In genomic region chr14:34714320-34715107, GRCh38 we compare ENCODE assay signal across 8 cellular contexts. TPM values are rescaled to one million over a fixed set of nuclear protein-coding genes. Genes with fewer than 3 reads are reported as not detected.
DNase-seq lines count a peak whose midpoint lies in the region; ATAC-seq and TF ChIP-seq lines count a peak whose summit lies in the region.

CFL2 (minus strand) TSS chr14:34714593; CDS start chr14:34714540, 53 bp downstream.

- H3K27ac ChIP-seq in foreskin keratinocyte = peak within 1 kb of the TSS; percentile 80

- DNase-seq in ELF-1 (ENCODE audit: low read depth, low spot score) (peak; percentile 81), GOT3 (lab: John Stamatoyannopoulos, UW) (peak; percentile 26), LoVo (ENCODE audit: low spot score) (peak; percentile 81), SHP77 (lab: John Stamatoyannopoulos, UW) (peak; percentile 82 to 94), foreskin keratinocyte (peak in 1 of 2 donors; percentile 16), stromal cell of bone marrow (ENCODE audit: low read depth) (peak; percentile 57)
- DNase-seq in activated naive CD4-positive, alpha-beta T cell (lab: John Stamatoyannopoulos, UW) = peak; percentile 4 to 48 (median 26)

- no peaks in the 10 kb centered on the region for H3K9me3 ChIP-seq in neuron (ENCODE audit: low read length)

- no peaks in the 10 kb centered on the region for H3K27me3 ChIP-seq in foreskin keratinocyte
- H3K27me3 ChIP-seq in neuron (ENCODE audit: insufficient read depth, low read length) = no peaks in the 10 kb centered on the region

- peak; percentile 89 for ATAC-seq in foreskin keratinocyte

- no peak for TF ChIP-seq CTCF in foreskin keratinocyte (conservative IDR thresholded peaks at IDR 0.05)

- H3K36me3 ChIP-seq in neuron (ENCODE audit: insufficient read depth, low read length) = peaks cover 9% of the 10 kb centered on the region

- H3K4me1 ChIP-seq in foreskin keratinocyte (peaks cover 14% of the 10 kb centered on the region), neuron (ENCODE audit: insufficient read depth, low read length) (peaks cover 13% of the 10 kb centered on the region)

- H3K4me3 ChIP-seq in neuron (ENCODE audit: low read length) = peak within 1 kb of the TSS; percentile 91

- H2AFZ ChIP-seq in neuron (ENCODE audit: low read depth, low read length) = peak within 1 kb of the TSS; percentile 95

RNA-seq across cellular contexts. Expression of gene CFL2, which starts in this region (rescaled TPM):
- 28.5 and 38.2 TPM in 2 replicates for total RNA-seq in foreskin keratinocyte
- 24.5 and 32.9 TPM in 2 replicates for polyA plus RNA-seq in foreskin keratinocyte
